Comparison of ENCODE assay signal across 11 cellular contexts in the genomic region with DNA sequence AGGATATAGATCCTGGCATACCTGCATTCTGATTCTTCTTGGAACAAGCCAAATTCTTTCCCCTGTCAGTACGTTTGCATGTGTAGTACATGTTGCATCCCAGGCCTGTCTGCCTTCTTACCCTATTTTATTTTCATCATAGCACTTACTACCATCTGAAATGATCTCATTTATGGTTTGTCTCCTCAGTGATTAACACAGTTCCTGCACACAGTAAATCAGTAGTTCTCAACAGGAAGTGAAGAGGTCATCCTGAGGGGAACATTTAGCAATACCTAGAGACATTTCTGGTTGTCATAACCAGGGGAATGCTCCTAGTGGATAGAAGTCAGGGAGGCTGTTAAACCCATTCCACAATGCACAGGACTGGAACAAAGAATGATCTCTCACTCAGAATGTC. TPM values are rescaled to one million over a fixed set of nuclear protein-coding genes. Genes with fewer than 3 reads are reported as not detected.
DNase-seq lines count a peak whose midpoint lies in the region; ATAC-seq and TF ChIP-seq lines count a peak whose summit lies in the region.
"Had no signal": no experiment of that assay in that cellular context is flagged by ENCODE, and none has a peak within 500 bp of the region (broad histone marks: within the 10 kb centered on the region; RNA-seq: fewer than 3 reads in every experiment).

No MANE protein-coding gene starts in this region.

- H3K4me3 Mint-ChIP-seq in progenitor cell of endocrine pancreas (ENCODE audit: low read depth): no peak overlapping the region
- H3K4me3 Mint-ChIP-seq: activated naive CD8-positive, alpha-beta T cell; stimulated activated naive B cell treated with anti-CD40 and anti-IgM and Interleukin-4, amounts not matched to agents 10 μg/mL and 1 μg/mL and 100 μg/mL, for 72 hours had no signal

- peak; percentile 75 for DNase-seq in AG20443 (ENCODE audit: low spot score)
- peak; percentile 95 for DNase-seq in amniotic epithelial cell (ENCODE audit: low read depth)
- DNase-seq in kidney tubule cell (ENCODE audit: low spot score): peak; percentile 93
- no peak for DNase-seq in progenitor cell of endocrine pancreas (ENCODE audit: low spot score, unreplicated experiment)
- no peak for DNase-seq in effector CD4-positive, alpha-beta T cell
- DNase-seq in NCI-H1092 (lab: John Stamatoyannopoulos, UW): no peak
- DNase-seq: NCI-H446 treated with DMSO at 0.1 percent for 48 hours; stimulated activated naive B cell treated with anti-CD40 and anti-IgM and Interleukin-4, amounts not matched to agents 10 μg/mL and 1 μg/mL and 100 μg/mL, for 72 hours had no signal

- no peak overlapping the region for H3K27ac Mint-ChIP-seq in progenitor cell of endocrine pancreas
- H3K27ac Mint-ChIP-seq: activated naive CD8-positive, alpha-beta T cell; stimulated activated naive B cell treated with anti-CD40 and anti-IgM and Interleukin-4, amounts not matched to agents 10 μg/mL and 1 μg/mL and 100 μg/mL, for 72 hours had no signal

- TF ChIP-seq CTCF in progenitor cell of endocrine pancreas (IDR thresholded peaks at IDR 0.05; ENCODE audit: unreplicated experiment): no peak

- no peaks in the 10 kb centered on the region for H3K4me1 Mint-ChIP-seq in progenitor cell of endocrine pancreas (ENCODE audit: low read depth)
- H3K4me1 Mint-ChIP-seq: stimulated activated naive B cell treated with anti-CD40 and anti-IgM and Interleukin-4, amounts not matched to agents 10 μg/mL and 1 μg/mL and 100 μg/mL, for 72 hours had no signal

- peak; percentile 76 for ATAC-seq in HG03354 (IDR thresholded peaks at IDR 0.05; ENCODE audit: poor library complexity, severe bottlenecking, unreplicated experiment)
- ATAC-seq in GM19467 (IDR thresholded peaks at IDR 0.05; ENCODE audit: unreplicated experiment): no peak
- ATAC-seq: stimulated activated naive B cell treated with anti-CD40 and anti-IgM and Interleukin-4, amounts not matched to agents 10 μg/mL and 1 μg/mL and 100 μg/mL, for 72 hours had no signal

- no peaks in the 10 kb centered on the region for H3K36me3 Mint-ChIP-seq in progenitor cell of endocrine pancreas (ENCODE audit: insufficient read depth)
- H3K36me3 Mint-ChIP-seq: activated naive CD8-positive, alpha-beta T cell had no signal

- H3K27me3 Mint-ChIP-seq in progenitor cell of endocrine pancreas: no peaks in the 10 kb centered on the region
- H3K27me3 Mint-ChIP-seq: activated naive CD8-positive, alpha-beta T cell; stimulated activated naive B cell treated with anti-CD40 and anti-IgM and Interleukin-4, amounts not matched to agents 10 μg/mL and 1 μg/mL and 100 μg/mL, for 72 hours had no signal

- peaks cover 6% of the 10 kb centered on the region for H3K9me3 Mint-ChIP-seq in progenitor cell of endocrine pancreas (ENCODE audit: low read depth)

RNA-seq across cellular contexts. Expression of a gene that starts 38.2 kb away (rescaled TPM):
- 0.42 and 0.43 TPM in 2 replicates for total RNA-seq in progenitor cell of endocrine pancreas

RNA-seq across cellular contexts. Expression of a gene that starts 42.4 kb away (rescaled TPM):
- total RNA-seq in progenitor cell of endocrine pancreas: 34.9 and 38.5 TPM in 2 replicates

RNA-seq across cellular contexts. Expression of a gene that starts 58.7 kb away (rescaled TPM):
- 11.4 and 16.8 TPM in 2 replicates for total RNA-seq in progenitor cell of endocrine pancreas

RNA-seq across cellular contexts. Expression of a gene that starts 58.7 kb away (rescaled TPM):
- total RNA-seq in progenitor cell of endocrine pancreas: 49.0 and 49.5 TPM in 2 replicates

Comparison
In these comparisons a context has a peak if more than half of its experiments do, and no peak if none do; other contexts are left out.
1. DNase-seq: peak in AG20443 (single experiment), amniotic epithelial cell (single experiment) and kidney tubule cell (single experiment); none in progenitor cell of endocrine pancreas (single experiment), effector CD4-positive, alpha-beta T cell (single experiment) and NCI-H1092 (single experiment).